23 cellular contexts compared by ENCODE assay signal in the genomic region with DNA sequence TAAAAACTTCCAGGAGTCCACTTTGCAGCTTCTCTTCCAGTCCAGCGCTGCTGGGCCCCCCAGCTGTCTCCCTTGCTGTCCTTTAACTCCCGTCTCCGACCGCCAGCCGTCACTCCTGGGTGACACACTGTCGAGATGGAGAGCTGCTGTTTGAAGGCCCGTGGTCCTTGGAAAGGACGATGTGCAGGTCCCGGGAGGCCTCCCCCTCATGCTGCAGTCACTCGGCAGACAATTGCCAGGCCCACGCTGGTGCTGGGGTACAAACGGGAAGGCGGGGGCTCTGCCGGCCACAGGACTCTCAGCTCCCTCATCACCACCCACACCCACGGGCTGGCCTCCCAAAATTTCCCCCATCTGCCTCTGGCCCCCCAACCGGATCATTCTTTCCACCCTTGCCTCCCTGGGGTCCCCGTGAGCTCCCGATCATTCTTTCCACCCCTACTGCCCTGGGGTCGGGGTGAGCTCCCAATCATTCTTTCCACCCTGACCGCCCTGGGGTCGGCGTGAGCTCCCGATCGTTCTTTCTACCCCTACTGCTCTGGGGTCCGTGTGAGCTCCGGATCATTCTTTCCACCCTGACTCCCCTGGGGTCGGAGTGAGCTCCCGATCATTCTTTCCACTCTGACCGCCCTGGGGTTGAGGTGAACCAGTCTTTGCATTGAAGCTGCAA. TPM values are rescaled to one million over a fixed set of nuclear protein-coding genes. Genes with fewer than 3 reads are reported as not detected.
DNase-seq lines count a peak whose midpoint lies in the region; TF ChIP-seq lines count a peak whose summit lies in the region.
"Had no signal": no experiment of that assay in that cellular context is flagged by ENCODE, and none has a peak within 500 bp of the region (broad histone marks: within the 10 kb centered on the region; RNA-seq: fewer than 3 reads in every experiment).

No MANE protein-coding gene starts in this region.

- H3K4me2 ChIP-seq in BLaER1, result peak overlapping the region; percentile 88
- peak overlapping the region; percentile 57 to 97 (median 85) for H3K4me2 ChIP-seq in BLaER1 treated with 17β-estradiol and CSF1 and Interleukin-3, amounts not matched to agents 10 nM and 100 nM
- no peak overlapping the region for H3K4me2 ChIP-seq in OCI-LY7 (ENCODE audit: low read length)
- H3K4me2 ChIP-seq: PC-9 had no signal

- intact Hi-C loops in activated CD4-positive, alpha-beta T cell treated with anti-CD3 and anti-CD28 coated beads, Interleukin-2, amount 10 ng/mL, durations not matched to agents 24 days and 14 days (cut with micrococcal nuclease), result no loop called here
- intact Hi-C loops in OCI-LY7 (cut with micrococcal nuclease; ENCODE audit: unreplicated experiment), result no loop called here

- POLR2A ChIA-PET in OCI-LY7 (lab: Charles Lee), result no interaction called here

- H3K36me3 ChIP-seq in BLaER1 (peaks cover 61% of the 10 kb centered on the region), SK-N-MC (ENCODE audit: insufficient read depth, low read length) (peaks cover 61% of the 10 kb centered on the region), OCI-LY7 (ENCODE audit: insufficient read depth, low read length) (peaks cover 92% of the 10 kb centered on the region)
- H3K36me3 ChIP-seq in BLaER1 treated with 17β-estradiol and CSF1 and Interleukin-3, amounts not matched to agents 10 nM and 100 nM, result peaks cover 30 to 79% (median 64%) of the 10 kb centered on the region in 11 experiments

- no peak for TF ChIP-seq CTCF in OCI-LY7 (conservative IDR thresholded peaks at IDR 0.05; ENCODE audit: low read length)

- H3K27me3 ChIP-seq in BLaER1, result no peaks in the 10 kb centered on the region
- H3K27me3 ChIP-seq in BLaER1 treated with 17β-estradiol and CSF1 and Interleukin-3, amounts not matched to agents 10 nM and 100 nM, result peaks cover 0 to 51% (median 0%) of the 10 kb centered on the region in 11 experiments; a peak in 7 of 22 replicates

- H2AFZ ChIP-seq in OCI-LY7 (ENCODE audit: low read length), result no peak overlapping the region
- H2AFZ ChIP-seq: PC-9 had no signal

- H3K9ac ChIP-seq in BLaER1 (peak overlapping the region; percentile 73), SK-N-MC (ENCODE audit: insufficient read length) (peak overlapping the region; percentile 53)
- H3K9ac ChIP-seq in BLaER1 treated with 17β-estradiol and CSF1 and Interleukin-3, amounts not matched to agents 10 nM and 100 nM, result peak overlapping the region in 9 of 11 experiments; percentile 16 to 71 (median 56); a peak in 15 of 22 replicates

- H4K20me1 ChIP-seq in BLaER1 (peaks cover under 1% of the 10 kb centered on the region; the same call in 1 of the 2 replicates), OCI-LY7 (ENCODE audit: insufficient read depth, low read length) (no peaks in the 10 kb centered on the region)
- H4K20me1 ChIP-seq in BLaER1 treated with 17β-estradiol and CSF1 and Interleukin-3, amounts not matched to agents 10 nM and 100 nM, result peaks cover 0 to 96% (median 87%) of the 10 kb centered on the region in 11 experiments; a peak in 18 of 22 replicates

- no peaks in the 10 kb centered on the region for H3K4me1 Mint-ChIP-seq in activated CD4-positive, alpha-beta T cell treated with anti-CD3 and anti-CD28 coated beads, Interleukin-2, amount 10 ng/mL, durations not matched to agents 24 days and 14 days
- H3K4me1 Mint-ChIP-seq: B cell; CD4-positive, CD25-positive, alpha-beta regulatory T cell had no signal

- peaks cover 98% of the 10 kb centered on the region for H3K4me1 ChIP-seq in BLaER1
- H3K4me1 ChIP-seq in BLaER1 treated with 17β-estradiol and CSF1 and Interleukin-3, amounts not matched to agents 10 nM and 100 nM, result peaks cover 38 to 98% (median 96%) of the 10 kb centered on the region in 10 experiments
- H3K4me1 ChIP-seq in OCI-LY7 (ENCODE audit: insufficient read depth, low read length, poor library complexity, severe bottlenecking), result no peaks in the 10 kb centered on the region

- H3K9me3 ChIP-seq in BLaER1 (no peaks in the 10 kb centered on the region), SK-N-MC (ENCODE audit: low read depth, low read length) (no peaks in the 10 kb centered on the region), OCI-LY7 (ENCODE audit: low read length) (no peaks in the 10 kb centered on the region)
- no peaks in the 10 kb centered on the region; a peak in 1 of 22 replicates for H3K9me3 ChIP-seq in BLaER1 treated with 17β-estradiol and CSF1 and Interleukin-3, amounts not matched to agents 10 nM and 100 nM (replicated peaks in 1 of 11)

- peaks cover 35% of the 10 kb centered on the region for H3K36me3 Mint-ChIP-seq in activated CD4-positive, alpha-beta T cell treated with anti-CD3 and anti-CD28 coated beads, Interleukin-2, amount 10 ng/mL, durations not matched to agents 24 days and 14 days (ENCODE audit: low read depth)

- DNase-seq in SK-N-MC (ENCODE audit: low read depth, low spot score), result no peak
- peak; percentile 14 for DNase-seq in iPS-NIHi11 (ENCODE audit: low spot score)
- DNase-seq in activated CD4-positive, alpha-beta T cell treated with anti-CD3 and anti-CD28 coated beads, Interleukin-2, amount 10 ng/mL, durations not matched to agents 24 days and 14 days, result no peak
- no peak for DNase-seq in OCI-LY7 (ENCODE audit: low spot score)
- DNase-seq in activated CD8-positive, alpha-beta memory T cell treated with anti-CD3 and anti-CD28 coated beads for 24 hours, result no peak
- DNase-seq: CD4-positive, CD25-positive, alpha-beta regulatory T cell; KBM-7; MV-4-11; NCI-H1105 treated with DMSO at 0.1 percent for 48 hours; NCI-H146; NCI-H2029; NCI-H446 treated with DMSO at 0.1 percent for 48 hours; NCI-H526; NCI-H82; NK-92 treated with Interleukin-12 subunit alpha and Interleukin-12 subunit beta, amount 100 ng/mL, for 24 hours; PC-9; SHP77; SW 1271 had no signal

- H3K79me2 ChIP-seq in OCI-LY7 (ENCODE audit: insufficient read depth, low read depth, low read length), result no peaks in the 10 kb centered on the region

- H3K27me3 Mint-ChIP-seq in activated CD4-positive, alpha-beta T cell treated with anti-CD3 and anti-CD28 coated beads, Interleukin-2, amount 10 ng/mL, durations not matched to agents 24 days and 14 days, result no peaks in the 10 kb centered on the region
- H3K27me3 Mint-ChIP-seq: B cell; CD4-positive, CD25-positive, alpha-beta regulatory T cell had no signal

- H3K4me3 ChIP-seq in BLaER1 (peak overlapping the region; percentile 49), SK-N-MC (no peak overlapping the region), OCI-LY7 (ENCODE audit: low read depth, low read length, poor library complexity, severe bottlenecking) (no peak overlapping the region)
- peak overlapping the region in 4 of 10 experiments; percentile 11 to 40 (median 22); a peak in 4 of 20 replicates for H3K4me3 ChIP-seq in BLaER1 treated with 17β-estradiol and CSF1 and Interleukin-3, amounts not matched to agents 10 nM and 100 nM
- H3K4me3 ChIP-seq: GM12878, PC-9 had no signal

- CTCF ChIA-PET in OCI-LY7 (lab: Charles Lee; ENCODE audit: unreplicated experiment), result interaction anchor here (0.6 kb wide), 1 partner anchor 471 kb away, joined by 3 read pairs; no protein-coding TSS in a partner anchor

- no peak overlapping the region for H3K4me3 Mint-ChIP-seq in activated CD4-positive, alpha-beta T cell treated with anti-CD3 and anti-CD28 coated beads, Interleukin-2, amount 10 ng/mL, durations not matched to agents 24 days and 14 days
- H3K4me3 Mint-ChIP-seq: B cell; CD4-positive, CD25-positive, alpha-beta regulatory T cell; T-helper 1 cell treated with Interleukin-12 subunit alpha and Interleukin-12 subunit beta and Interleukin-4 antibody, amounts not matched to agents 30 μg/mL and 1 μg/mL, for 36 hours had no signal

- no peaks in the 10 kb centered on the region for H3K9me3 Mint-ChIP-seq in activated CD4-positive, alpha-beta T cell treated with anti-CD3 and anti-CD28 coated beads, Interleukin-2, amount 10 ng/mL, durations not matched to agents 24 days and 14 days
- H3K9me3 Mint-ChIP-seq: CD4-positive, CD25-positive, alpha-beta regulatory T cell; T-helper 1 cell treated with Interleukin-12 subunit alpha and Interleukin-12 subunit beta and Interleukin-4 antibody, amounts not matched to agents 30 μg/mL and 1 μg/mL, for 36 hours had no signal

- no TSS peak for BruUV-seq in OCI-LY7 (replicated peaks; lab: Mats Ljungman, UMichigan)

- H3K27ac ChIP-seq in BLaER1 (peak overlapping the region; percentile 93), SK-N-MC (peak overlapping the region; percentile 31; the same call in 1 of the 2 replicates), OCI-LY7 (ENCODE audit: low read depth, low read length, poor library complexity, severe bottlenecking) (no peak overlapping the region)
- peak overlapping the region in 6 of 11 experiments; percentile 25 to 73 (median 59); a peak in 12 of 22 replicates for H3K27ac ChIP-seq in BLaER1 treated with 17β-estradiol and CSF1 and Interleukin-3, amounts not matched to agents 10 nM and 100 nM
- H3K27ac ChIP-seq: PC-9 had no signal

- no peak overlapping the region for H3K27ac Mint-ChIP-seq in activated CD4-positive, alpha-beta T cell treated with anti-CD3 and anti-CD28 coated beads, Interleukin-2, amount 10 ng/mL, durations not matched to agents 24 days and 14 days
- H3K27ac Mint-ChIP-seq: B cell; CD4-positive, CD25-positive, alpha-beta regulatory T cell; T-helper 1 cell treated with Interleukin-12 subunit alpha and Interleukin-12 subunit beta and Interleukin-4 antibody, amounts not matched to agents 30 μg/mL and 1 μg/mL, for 36 hours had no signal

- no peaks in the 10 kb centered on the region for H3K9me2 ChIP-seq in OCI-LY7 (ENCODE audit: insufficient read depth, low read length)

RNA-seq across cellular contexts. Expression of a gene that starts 16.0 kb away (rescaled TPM):
- total RNA-seq in activated CD4-positive, alpha-beta T cell treated with anti-CD3 and anti-CD28 coated beads, Interleukin-2, amount 10 ng/mL, durations not matched to agents 24 days and 14 days, result 1.9 and 2.1 TPM in 2 replicates
- 1.6 and 4.4 TPM in 2 replicates for total RNA-seq in OCI-LY7 (2014; rRNA removed; shearing (Covaris generic))
- total RNA-seq in OCI-LY7 (2022), result 3.7 and 3.9 TPM in 2 replicates

RNA-seq across cellular contexts. Expression of a gene that starts 18.3 kb away (rescaled TPM):
- total RNA-seq in activated CD4-positive, alpha-beta T cell treated with anti-CD3 and anti-CD28 coated beads, Interleukin-2, amount 10 ng/mL, durations not matched to agents 24 days and 14 days, result 200 and 207 TPM in 2 replicates
- total RNA-seq in OCI-LY7 (2014; rRNA removed; shearing (Covaris generic)), result 191 and 217 TPM in 2 replicates
- 140 and 170 TPM in 2 replicates for total RNA-seq in OCI-LY7 (2022)

RNA-seq across cellular contexts. Expression of a gene that starts 20.5 kb away (rescaled TPM):
- total RNA-seq in activated CD4-positive, alpha-beta T cell treated with anti-CD3 and anti-CD28 coated beads, Interleukin-2, amount 10 ng/mL, durations not matched to agents 24 days and 14 days, result 73.3 and 76.9 TPM in 2 replicates
- total RNA-seq in OCI-LY7 (2014; rRNA removed; shearing (Covaris generic)), result 67.5 and 82.4 TPM in 2 replicates
- 68.2 and 70.9 TPM in 2 replicates for total RNA-seq in OCI-LY7 (2022)

RNA-seq across cellular contexts. Expression of a gene that starts 37.7 kb away (rescaled TPM):
- total RNA-seq in activated CD4-positive, alpha-beta T cell treated with anti-CD3 and anti-CD28 coated beads, Interleukin-2, amount 10 ng/mL, durations not matched to agents 24 days and 14 days, result 0.90 and 0.98 TPM in 2 replicates
- 2.4 and 2.8 TPM in 2 replicates for total RNA-seq in OCI-LY7 (2014; rRNA removed; shearing (Covaris generic))
- 5.1 and 6.9 TPM in 2 replicates for total RNA-seq in OCI-LY7 (2022)
